Comparison of ENCODE assay signal across 9 cellular contexts in genomic region chr3:186014866-186015265, GRCh38.
"Had no signal": no experiment of that assay in that cellular context is flagged by ENCODE, and none has a peak within 500 bp of the region (broad histone marks: within the 10 kb centered on the region; RNA-seq: fewer than 3 reads in every experiment).

No MANE protein-coding gene starts in this region.

- DNase-seq: GM23248, GOT3, H9, HCEC 1CT, HFFc6, Karpas-422, KBM-7 had no signal

- ATAC-seq: HepG2 had no signal

- H3K4me3 ChIP-seq: GM23248 had no signal

- H3K27ac ChIP-seq: GM23248, KMS-11 had no signal
